In the genomic region with DNA sequence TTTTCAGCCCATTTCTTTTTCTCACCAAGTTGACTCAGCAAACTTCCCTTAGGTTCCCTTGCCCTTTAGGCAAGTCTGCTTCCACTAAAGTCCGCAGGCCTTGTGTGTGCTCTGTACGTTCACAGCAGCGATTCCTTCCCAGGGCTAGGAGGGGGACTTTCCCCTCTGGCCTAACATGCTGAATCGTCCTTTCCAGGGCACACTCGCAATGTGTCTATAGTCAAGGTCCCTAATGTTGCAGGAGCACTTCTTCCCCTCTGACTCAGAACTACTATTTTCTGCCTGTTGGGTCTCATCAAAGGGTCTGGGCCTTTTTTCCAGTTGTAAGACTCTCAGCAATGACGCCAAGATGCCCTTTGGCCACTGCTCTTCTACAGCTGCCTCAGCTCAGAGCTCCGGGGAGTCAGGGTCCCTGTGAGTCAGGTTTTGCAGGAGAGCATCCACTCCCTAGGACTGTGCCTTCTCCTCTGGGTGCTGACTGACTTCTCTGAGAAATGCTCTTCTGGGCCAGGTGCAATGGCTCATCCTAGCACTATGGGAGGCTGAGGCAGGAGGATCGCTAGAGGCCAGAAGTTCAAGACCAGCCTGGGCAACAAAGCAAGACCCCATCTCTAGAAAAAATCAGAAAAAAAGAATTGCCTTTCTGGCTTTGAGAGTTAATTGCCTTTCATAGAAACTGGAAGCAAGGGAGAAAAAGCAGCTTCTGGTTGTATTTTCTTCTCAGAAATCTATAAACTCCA, we compare ENCODE assay signal across 1 cellular context.
TF ChIP-seq lines count a peak whose summit lies in the region.

No MANE protein-coding gene starts in this region.

TF ChIP-seq in HepG2, 621 proteins besides CTCF, POLR2A, EP300 and RAD21 (continued from another document and continues in another):
- TF ChIP-seq, protein P1, sequence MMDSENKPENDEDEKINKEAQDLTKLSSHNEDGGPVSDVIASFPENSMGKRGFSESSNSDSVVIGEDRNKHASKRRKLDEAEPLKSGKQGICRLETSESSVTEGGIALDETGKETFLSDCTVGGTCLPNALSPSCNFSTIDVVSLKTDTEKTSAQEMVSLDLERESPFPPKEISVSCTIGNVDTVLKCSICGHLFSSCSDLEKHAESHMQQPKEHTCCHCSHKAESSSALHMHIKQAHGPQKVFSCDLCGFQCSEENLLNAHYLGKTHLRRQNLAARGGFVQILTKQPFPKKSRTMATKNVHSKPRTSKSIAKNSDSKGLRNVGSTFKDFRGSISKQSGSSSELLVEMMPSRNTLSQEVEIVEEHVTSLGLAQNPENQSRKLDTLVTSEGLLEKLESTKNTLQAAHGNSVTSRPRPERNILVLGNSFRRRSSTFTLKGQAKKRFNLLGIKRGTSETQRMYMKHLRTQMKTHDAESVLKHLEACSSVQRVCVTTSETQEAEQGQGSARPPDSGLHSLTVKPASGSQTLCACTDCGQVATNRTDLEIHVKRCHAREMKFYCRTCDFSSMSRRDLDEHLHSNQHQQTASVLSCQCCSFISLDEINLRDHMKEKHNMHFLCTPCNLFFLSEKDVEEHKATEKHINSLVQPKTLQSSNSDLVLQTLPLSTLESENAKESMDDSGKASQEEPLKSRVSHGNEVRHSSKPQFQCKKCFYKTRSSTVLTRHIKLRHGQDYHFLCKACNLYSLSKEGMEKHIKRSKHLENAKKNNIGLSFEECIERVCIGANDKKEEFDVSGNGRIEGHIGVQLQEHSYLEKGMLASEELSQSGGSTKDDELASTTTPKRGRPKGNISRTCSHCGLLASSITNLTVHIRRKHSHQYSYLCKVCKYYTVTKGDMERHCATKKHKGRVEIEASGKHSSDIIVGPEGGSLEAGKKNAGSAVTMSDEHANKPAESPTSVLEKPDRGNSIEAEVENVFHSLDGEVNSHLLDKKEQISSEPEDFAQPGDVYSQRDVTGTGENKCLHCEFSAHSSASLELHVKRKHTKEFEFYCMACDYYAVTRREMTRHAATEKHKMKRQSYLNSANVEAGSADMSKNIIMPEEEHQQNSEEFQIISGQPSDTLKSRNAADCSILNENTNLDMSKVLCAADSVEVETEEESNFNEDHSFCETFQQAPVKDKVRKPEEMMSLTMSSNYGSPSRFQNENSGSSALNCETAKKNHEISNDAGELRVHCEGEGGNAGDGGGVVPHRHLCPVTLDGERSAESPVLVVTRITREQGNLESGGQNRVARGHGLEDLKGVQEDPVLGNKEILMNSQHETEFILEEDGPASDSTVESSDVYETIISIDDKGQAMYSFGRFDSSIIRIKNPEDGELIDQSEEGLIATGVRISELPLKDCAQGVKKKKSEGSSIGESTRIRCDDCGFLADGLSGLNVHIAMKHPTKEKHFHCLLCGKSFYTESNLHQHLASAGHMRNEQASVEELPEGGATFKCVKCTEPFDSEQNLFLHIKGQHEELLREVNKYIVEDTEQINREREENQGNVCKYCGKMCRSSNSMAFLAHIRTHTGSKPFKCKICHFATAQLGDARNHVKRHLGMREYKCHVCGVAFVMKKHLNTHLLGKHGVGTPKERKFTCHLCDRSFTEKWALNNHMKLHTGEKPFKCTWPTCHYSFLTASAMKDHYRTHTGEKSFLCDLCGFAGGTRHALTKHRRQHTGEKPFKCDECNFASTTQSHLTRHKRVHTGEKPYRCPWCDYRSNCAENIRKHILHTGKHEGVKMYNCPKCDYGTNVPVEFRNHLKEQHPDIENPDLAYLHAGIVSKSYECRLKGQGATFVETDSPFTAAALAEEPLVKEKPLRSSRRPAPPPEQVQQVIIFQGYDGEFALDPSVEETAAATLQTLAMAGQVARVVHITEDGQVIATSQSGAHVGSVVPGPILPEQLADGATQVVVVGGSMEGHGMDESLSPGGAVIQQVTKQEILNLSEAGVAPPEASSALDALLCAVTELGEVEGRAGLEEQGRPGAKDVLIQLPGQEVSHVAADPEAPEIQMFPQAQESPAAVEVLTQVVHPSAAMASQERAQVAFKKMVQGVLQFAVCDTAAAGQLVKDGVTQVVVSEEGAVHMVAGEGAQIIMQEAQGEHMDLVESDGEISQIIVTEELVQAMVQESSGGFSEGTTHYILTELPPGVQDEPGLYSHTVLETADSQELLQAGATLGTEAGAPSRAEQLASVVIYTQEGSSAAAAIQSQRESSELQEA (CRISPR knock-in tag; IDR thresholded peaks at IDR 0.05; ENCODE audit: not compliant biosample characterization), result no peak
- no peak for TF ChIP-seq ARID2 (CRISPR knock-in tag; IDR thresholded peaks at IDR 0.05; ENCODE audit: borderline replicate concordance)
- TF ChIP-seq ZMAT5 (CRISPR knock-in tag; IDR thresholded peaks at IDR 0.05; ENCODE audit: borderline replicate concordance, low read depth), result no peak
- TF ChIP-seq PHF20 (CRISPR knock-in tag; IDR thresholded peaks at IDR 0.05), result no peak
- TF ChIP-seq ZNF891 (CRISPR knock-in tag; IDR thresholded peaks at IDR 0.05), result no peak
- TF ChIP-seq TOPORS (CRISPR knock-in tag; IDR thresholded peaks at IDR 0.05), result no peak
- TF ChIP-seq DNMT3B (CRISPR knock-in tag; conservative IDR thresholded peaks at IDR 0.05), result no peak
- TF ChIP-seq ZBTB7B (CRISPR knock-in tag; IDR thresholded peaks at IDR 0.05), result no peak
- no peak; the same call in 1 of the 2 replicates for TF ChIP-seq ZNF580 (CRISPR knock-in tag; IDR thresholded peaks at IDR 0.05; ENCODE audit: borderline replicate concordance, low read depth)
- no peak; the same call in 1 of the 2 replicates for TF ChIP-seq ZNF768 (CRISPR knock-in tag; IDR thresholded peaks at IDR 0.05)
- TF ChIP-seq RBFOX2 (IDR thresholded peaks at IDR 0.05; ENCODE audit: low read depth, low read length), result no peak
- no peak for TF ChIP-seq SNRNP70 (IDR thresholded peaks at IDR 0.05; ENCODE audit: low read depth, low read length)
- TF ChIP-seq ZNF674 (CRISPR knock-in tag; IDR thresholded peaks at IDR 0.05; ENCODE audit: low read depth), result 0 out of 2 replicates have a peak, but pooled peaks have one; percentile 42
- no peak for TF ChIP-seq ZFP90 (CRISPR knock-in tag; IDR thresholded peaks at IDR 0.05; ENCODE audit: borderline replicate concordance)
- no peak for TF ChIP-seq ATAD3A (CRISPR knock-in tag; IDR thresholded peaks at IDR 0.05)
- no peak for TF ChIP-seq THAP9 (CRISPR knock-in tag; IDR thresholded peaks at IDR 0.05; ENCODE audit: borderline replicate concordance)
- peak; percentile 79 for TF ChIP-seq ADNP (CRISPR knock-in tag; IDR thresholded peaks at IDR 0.05)
- TF ChIP-seq, protein P2, sequence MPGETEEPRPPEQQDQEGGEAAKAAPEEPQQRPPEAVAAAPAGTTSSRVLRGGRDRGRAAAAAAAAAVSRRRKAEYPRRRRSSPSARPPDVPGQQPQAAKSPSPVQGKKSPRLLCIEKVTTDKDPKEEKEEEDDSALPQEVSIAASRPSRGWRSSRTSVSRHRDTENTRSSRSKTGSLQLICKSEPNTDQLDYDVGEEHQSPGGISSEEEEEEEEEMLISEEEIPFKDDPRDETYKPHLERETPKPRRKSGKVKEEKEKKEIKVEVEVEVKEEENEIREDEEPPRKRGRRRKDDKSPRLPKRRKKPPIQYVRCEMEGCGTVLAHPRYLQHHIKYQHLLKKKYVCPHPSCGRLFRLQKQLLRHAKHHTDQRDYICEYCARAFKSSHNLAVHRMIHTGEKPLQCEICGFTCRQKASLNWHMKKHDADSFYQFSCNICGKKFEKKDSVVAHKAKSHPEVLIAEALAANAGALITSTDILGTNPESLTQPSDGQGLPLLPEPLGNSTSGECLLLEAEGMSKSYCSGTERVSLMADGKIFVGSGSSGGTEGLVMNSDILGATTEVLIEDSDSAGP (CRISPR knock-in tag; IDR thresholded peaks at IDR 0.05; ENCODE audit: borderline replicate concordance), result no peak; the same call in 1 of the 2 replicates
- TF ChIP-seq ZBTB25 (CRISPR knock-in tag; IDR thresholded peaks at IDR 0.05), result no peak
- TF ChIP-seq ZNF780A (CRISPR knock-in tag; IDR thresholded peaks at IDR 0.05), result no peak
- TF ChIP-seq, protein P3, sequence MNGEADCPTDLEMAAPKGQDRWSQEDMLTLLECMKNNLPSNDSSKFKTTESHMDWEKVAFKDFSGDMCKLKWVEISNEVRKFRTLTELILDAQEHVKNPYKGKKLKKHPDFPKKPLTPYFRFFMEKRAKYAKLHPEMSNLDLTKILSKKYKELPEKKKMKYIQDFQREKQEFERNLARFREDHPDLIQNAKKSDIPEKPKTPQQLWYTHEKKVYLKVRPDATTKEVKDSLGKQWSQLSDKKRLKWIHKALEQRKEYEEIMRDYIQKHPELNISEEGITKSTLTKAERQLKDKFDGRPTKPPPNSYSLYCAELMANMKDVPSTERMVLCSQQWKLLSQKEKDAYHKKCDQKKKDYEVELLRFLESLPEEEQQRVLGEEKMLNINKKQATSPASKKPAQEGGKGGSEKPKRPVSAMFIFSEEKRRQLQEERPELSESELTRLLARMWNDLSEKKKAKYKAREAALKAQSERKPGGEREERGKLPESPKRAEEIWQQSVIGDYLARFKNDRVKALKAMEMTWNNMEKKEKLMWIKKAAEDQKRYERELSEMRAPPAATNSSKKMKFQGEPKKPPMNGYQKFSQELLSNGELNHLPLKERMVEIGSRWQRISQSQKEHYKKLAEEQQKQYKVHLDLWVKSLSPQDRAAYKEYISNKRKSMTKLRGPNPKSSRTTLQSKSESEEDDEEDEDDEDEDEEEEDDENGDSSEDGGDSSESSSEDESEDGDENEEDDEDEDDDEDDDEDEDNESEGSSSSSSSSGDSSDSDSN (CRISPR knock-in tag; IDR thresholded peaks at IDR 0.05), result no peak
- no peak for TF ChIP-seq ZNF773 (CRISPR knock-in tag; IDR thresholded peaks at IDR 0.05; ENCODE audit: borderline replicate concordance)
- TF ChIP-seq HOXA5 (CRISPR knock-in tag; IDR thresholded peaks at IDR 0.05), result no peak
- TF ChIP-seq ZNF792 (CRISPR knock-in tag; IDR thresholded peaks at IDR 0.05), result no peak
- TF ChIP-seq ZNF296 (CRISPR knock-in tag; conservative IDR thresholded peaks at IDR 0.05), result no peak
- no peak for TF ChIP-seq BRD4 (CRISPR knock-in tag; IDR thresholded peaks at IDR 0.05)
- TF ChIP-seq YY1 (IDR thresholded peaks at IDR 0.05; ENCODE audit: insufficient read depth, insufficient replicate concordance, low read depth, low read length), result no peak
- peak; percentile 29; the same call in 1 of the 2 replicates for TF ChIP-seq MIER3 (CRISPR knock-in tag; IDR thresholded peaks at IDR 0.05; ENCODE audit: borderline replicate concordance)
- TF ChIP-seq NFE2L1 (CRISPR knock-in tag; IDR thresholded peaks at IDR 0.05; ENCODE audit: borderline replicate concordance), result no peak
- peak; percentile 49; the same call in 1 of the 2 replicates for TF ChIP-seq MYPOP (CRISPR knock-in tag; IDR thresholded peaks at IDR 0.05)
- TF ChIP-seq ZFP36 (IDR thresholded peaks at IDR 0.05; ENCODE audit: borderline replicate concordance, low read depth, low read length, partially characterized antibody), result no peak
- no peak for TF ChIP-seq KLF11 (CRISPR knock-in tag; IDR thresholded peaks at IDR 0.05)
- TF ChIP-seq, protein P4, sequence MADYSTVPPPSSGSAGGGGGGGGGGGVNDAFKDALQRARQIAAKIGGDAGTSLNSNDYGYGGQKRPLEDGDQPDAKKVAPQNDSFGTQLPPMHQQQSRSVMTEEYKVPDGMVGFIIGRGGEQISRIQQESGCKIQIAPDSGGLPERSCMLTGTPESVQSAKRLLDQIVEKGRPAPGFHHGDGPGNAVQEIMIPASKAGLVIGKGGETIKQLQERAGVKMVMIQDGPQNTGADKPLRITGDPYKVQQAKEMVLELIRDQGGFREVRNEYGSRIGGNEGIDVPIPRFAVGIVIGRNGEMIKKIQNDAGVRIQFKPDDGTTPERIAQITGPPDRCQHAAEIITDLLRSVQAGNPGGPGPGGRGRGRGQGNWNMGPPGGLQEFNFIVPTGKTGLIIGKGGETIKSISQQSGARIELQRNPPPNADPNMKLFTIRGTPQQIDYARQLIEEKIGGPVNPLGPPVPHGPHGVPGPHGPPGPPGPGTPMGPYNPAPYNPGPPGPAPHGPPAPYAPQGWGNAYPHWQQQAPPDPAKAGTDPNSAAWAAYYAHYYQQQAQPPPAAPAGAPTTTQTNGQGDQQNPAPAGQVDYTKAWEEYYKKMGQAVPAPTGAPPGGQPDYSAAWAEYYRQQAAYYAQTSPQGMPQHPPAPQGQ (CRISPR knock-in tag; IDR thresholded peaks at IDR 0.05; ENCODE audit: borderline replicate concordance), result no peak
